8 cellular contexts compared by ENCODE assay signal in the genomic region with DNA sequence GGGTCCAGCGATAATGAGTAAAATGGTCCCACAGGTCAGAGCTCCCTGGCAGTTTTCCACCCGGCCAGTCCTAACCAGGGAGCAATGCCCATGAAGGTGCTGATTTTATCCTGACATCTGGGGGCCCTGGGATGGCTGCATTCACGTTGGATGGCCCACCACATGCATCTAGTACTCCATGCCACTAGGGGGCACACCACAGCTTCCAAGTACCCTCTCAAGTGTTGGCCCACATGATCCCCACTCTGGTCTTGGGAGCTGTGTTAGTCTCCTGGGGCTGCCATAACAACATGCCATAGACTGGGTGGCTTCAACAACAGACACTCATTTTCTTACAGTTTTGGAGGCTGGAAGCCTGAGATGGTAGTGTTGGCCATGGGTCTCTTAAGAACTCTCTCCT.
A peak's percentile ranks its signal among the peaks of the same experiment; 100 is the strongest.
DNase-seq lines count a peak whose midpoint lies in the region; TF ChIP-seq lines count a peak whose summit lies in the region.

No MANE protein-coding gene starts in this region.

- BruUV-seq in A673 (replicated peaks; lab: Mats Ljungman, UMichigan) = no TSS peak

- no peak overlapping the region for H3K27ac ChIP-seq in A673 (ENCODE audit: low read depth, low read length, poor library complexity, severe bottlenecking)
- no peak overlapping the region for H3K27ac ChIP-seq in SJCRH30
- H3K27ac ChIP-seq in esophagus muscularis mucosa (replicated peaks in 1 of 4) = no peak overlapping the region
- no peak overlapping the region for H3K27ac ChIP-seq in ovary
- no peak overlapping the region for H3K27ac ChIP-seq in Peyer's patch

- CTCF ChIA-PET in A673 (lab: Charles Lee) = interaction anchor here (0.6 to 1.2 kb wide), 2 partner anchors 9 to 829 kb away, joined by 3 read pairs; no protein-coding TSS in a partner anchor

- H3K9me3 ChIP-seq in A673 (ENCODE audit: low read depth, low read length, poor library complexity, severe bottlenecking) (no peaks in the 10 kb centered on the region), SJCRH30 (replicated peaks) (no peaks in the 10 kb centered on the region), esophagus muscularis mucosa (no peaks in the 10 kb centered on the region), ovary (no peaks in the 10 kb centered on the region), Peyer's patch (no peaks in the 10 kb centered on the region)

- H3K27me3 ChIP-seq in A673 (replicated peaks; ENCODE audit: insufficient read depth, low read depth, low read length, poor library complexity) (no peaks in the 10 kb centered on the region), SJCRH30 (no peaks in the 10 kb centered on the region), esophagus muscularis mucosa (no peaks in the 10 kb centered on the region), ovary (no peaks in the 10 kb centered on the region), Peyer's patch (no peaks in the 10 kb centered on the region)

- intact Hi-C loops in A673 (cut with micrococcal nuclease; ENCODE audit: unreplicated experiment) (loop anchor here (10.0 kb wide), 1 partner anchor 104 kb away; no protein-coding TSS in a partner anchor), esophagus muscularis mucosa (cut with DNase I) (loop anchor here (5.0 kb wide), 1 partner anchor 227 kb away; a partner anchor contains a TSS), ovary (cut with DNase I) (loop anchor here in 3 of 4 donors (5.0 to 10.0 kb wide), 4 partner anchors 224 to 777 kb away; a partner anchor contains a TSS)

- peak; percentile 68 for DNase-seq in A673 (ENCODE audit: low spot score)
- DNase-seq in SJCRH30 = peak; percentile 57 to 75
- DNase-seq in esophagus muscularis mucosa (ENCODE audit: extremely low spot score) = no peak
- no peak for DNase-seq in ovary
- DNase-seq in GM19238 (ENCODE audit: insufficient read length, low spot score) = no peak
- DNase-seq in HCEC 1CT = no peak
- DNase-seq in Peyer's patch = no peak

- TF ChIP-seq POLR2A in esophagus muscularis mucosa (IDR thresholded peaks at IDR 0.05; ENCODE audit: low read depth) (no peak), ovary (IDR thresholded peaks at IDR 0.05) (no peak), Peyer's patch (IDR thresholded peaks at IDR 0.05) (no peak)

- no peak overlapping the region for H3K4me3 ChIP-seq in A673 (ENCODE audit: low read depth, low read length, poor library complexity, severe bottlenecking)
- no peak overlapping the region for H3K4me3 ChIP-seq in SJCRH30
- no peak overlapping the region for H3K4me3 ChIP-seq in esophagus muscularis mucosa
- H3K4me3 ChIP-seq in ovary = no peak overlapping the region
- no peak overlapping the region for H3K4me3 ChIP-seq in Peyer's patch

- POLR2A ChIA-PET in A673 (lab: Charles Lee; ENCODE audit: low non-redundant PET) = no interaction called here

- peaks cover 16% of the 10 kb centered on the region for H3K4me1 ChIP-seq in A673 (ENCODE audit: insufficient read depth, low read length, poor library complexity, severe bottlenecking)
- H3K4me1 ChIP-seq in SJCRH30 = 0 out of 2 replicates have a peak, but pooled peaks cover 2% of the 10 kb centered on the region
- H3K4me1 ChIP-seq in esophagus muscularis mucosa = peaks cover 22 to 48% (median 31%) of the 10 kb centered on the region in 4 donors
- no peaks in the 10 kb centered on the region for H3K4me1 ChIP-seq in ovary (ENCODE audit: insufficient read depth)
- no peaks in the 10 kb centered on the region for H3K4me1 ChIP-seq in Peyer's patch

- TF ChIP-seq CTCF in A673 (conservative IDR thresholded peaks at IDR 0.05; ENCODE audit: low read depth, low read length) (peak; percentile 54), GM12872 (IDR thresholded peaks at IDR 0.05; ENCODE audit: insufficient read depth, low read depth, low read length) (peak; percentile 63), esophagus muscularis mucosa (IDR thresholded peaks at IDR 0.05) (peak in 2 of 3 experiments; percentile 12 to 28), ovary (IDR thresholded peaks at IDR 0.05) (no peak), Peyer's patch (IDR thresholded peaks at IDR 0.05) (peak in 2 of 6 experiments; percentile 4 to 16)

- WGBS in esophagus muscularis mucosa = 100% methylated on average over 2 of the region's 3 CpGs
- WGBS in ovary, 3 donors = 78 to 79% (median 79%) methylated on average over 3 of the region's 3 CpGs

- no peaks in the 10 kb centered on the region for H3K36me3 ChIP-seq in A673 (ENCODE audit: insufficient read depth, low read length, poor library complexity, severe bottlenecking)
- H3K36me3 ChIP-seq in SJCRH30 = no peaks in the 10 kb centered on the region
- H3K36me3 ChIP-seq in esophagus muscularis mucosa = no peaks in the 10 kb centered on the region
- no peaks in the 10 kb centered on the region for H3K36me3 ChIP-seq in ovary
- no peaks in the 10 kb centered on the region for H3K36me3 ChIP-seq in Peyer's patch

- TF ChIP-seq EP300 in esophagus muscularis mucosa (IDR thresholded peaks at IDR 0.05) (no peak), ovary (IDR thresholded peaks at IDR 0.05) (no peak)

Comparison
In these comparisons a context has a peak if more than half of its experiments do, and no peak if none do; other contexts are left out.
1. DNase-seq: peak in A673 (single experiment) and SJCRH30 (2 of 2); none in esophagus muscularis mucosa (single experiment), ovary (0 of 5), GM19238 (single experiment), HCEC 1CT (single experiment) and Peyer's patch (0 of 3).
2. CTCF ChIP-seq: peak in A673 (single experiment), GM12872 (single experiment) and esophagus muscularis mucosa (2 of 3); none in ovary (0 of 3).